ENCODE assay signal across 13 cellular contexts in the genomic region with DNA sequence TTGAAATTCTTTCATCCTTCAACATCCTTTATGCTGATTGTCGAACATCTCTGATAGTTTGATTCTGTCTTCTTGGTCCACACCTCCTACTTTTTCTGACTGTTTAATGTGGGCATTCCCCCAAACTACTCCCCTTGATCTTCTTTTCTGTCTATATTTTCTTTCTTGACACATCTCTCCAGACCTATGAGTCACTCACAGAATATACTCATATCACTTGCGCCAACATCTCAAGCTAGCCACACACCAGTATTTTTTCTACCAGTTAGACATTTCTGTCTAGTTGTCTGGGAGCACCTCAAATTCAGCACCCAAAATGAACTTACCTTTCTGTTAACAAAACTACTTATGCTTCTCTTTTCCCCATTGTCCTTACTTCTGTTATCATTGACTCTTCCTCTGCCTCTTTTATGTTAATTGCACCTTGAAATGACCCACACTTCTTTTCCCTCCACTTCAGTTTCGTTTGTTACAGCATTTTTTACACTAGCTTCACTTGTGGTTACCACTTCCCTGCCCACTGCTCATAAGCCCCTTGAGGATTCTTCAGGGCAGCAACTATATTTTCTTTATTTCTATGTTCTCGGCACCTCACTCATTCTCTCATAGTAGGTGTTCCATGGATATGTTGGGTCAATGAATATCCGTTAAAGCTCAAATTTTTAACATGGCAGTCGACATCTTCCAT. TPM values are rescaled to one million over a fixed set of nuclear protein-coding genes. Genes with fewer than 3 reads are reported as not detected.
DNase-seq lines count a peak whose midpoint lies in the region; ATAC-seq and TF ChIP-seq lines count a peak whose summit lies in the region.
"Had no signal": no experiment of that assay in that cellular context is flagged by ENCODE, and none has a peak within 500 bp of the region (broad histone marks: within the 10 kb centered on the region; RNA-seq: fewer than 3 reads in every experiment).

No MANE protein-coding gene starts in this region.

- in situ Hi-C loops in GM23248 (cut with MboI), result loop anchor here (25.0 kb wide), 1 partner anchor 473 kb away; no protein-coding TSS in a partner anchor

- H3K27ac ChIP-seq in GM23248 (no peak overlapping the region), Karpas-422 (ENCODE audit: low read length) (no peak overlapping the region)
- H3K27ac ChIP-seq: left lung had no signal

- peaks cover 12% of the 10 kb centered on the region; the same call in 1 of the 2 replicates for H3K27me3 ChIP-seq in GM23248 (replicated peaks; ENCODE audit: insufficient read depth)
- H3K27me3 ChIP-seq in Karpas-422 (ENCODE audit: low read length), result no peaks in the 10 kb centered on the region

- H3K4me1 ChIP-seq in GM23248 (ENCODE audit: insufficient read depth) (no peaks in the 10 kb centered on the region), Karpas-422 (ENCODE audit: low read length) (peaks cover 16% of the 10 kb centered on the region)

- ATAC-seq in GM18867 (IDR thresholded peaks at IDR 0.05; ENCODE audit: unreplicated experiment), result peak; percentile 58
- ATAC-seq: esophagus mucosa, left lung, Right ventricle myocardium inferior had no signal

- H3K4me2 ChIP-seq in GM23248 (ENCODE audit: unreplicated experiment) (no peak overlapping the region), Karpas-422 (ENCODE audit: low read depth, low read length, poor library complexity, severe bottlenecking) (peak overlapping the region; percentile 17)

- H3K9ac ChIP-seq in GM23248 (no peak overlapping the region), Karpas-422 (ENCODE audit: low read length) (no peak overlapping the region)

- WGBS in GM23248 (ENCODE audit: low coverage in 1 of 2, low lambda C conversion rate in 2 of 2, missing lambda C conversion rate in 2 of 2), 2 experiments, result 65 to 74% methylated on average over 6 of the region's 6 CpGs

- H3K9me3 ChIP-seq in GM23248 (ENCODE audit: low read depth), result no peaks in the 10 kb centered on the region
- no peaks in the 10 kb centered on the region for H3K9me3 ChIP-seq in Karpas-422 (ENCODE audit: low read length)
- H3K9me3 ChIP-seq: left lung had no signal

- H3K36me3 ChIP-seq in GM23248 (ENCODE audit: low read depth), result no peaks in the 10 kb centered on the region
- no peaks in the 10 kb centered on the region for H3K36me3 ChIP-seq in Karpas-422 (ENCODE audit: insufficient read depth, low read length)
- H3K36me3 ChIP-seq: left lung had no signal

- H2AFZ ChIP-seq in GM23248, result no peak overlapping the region
- H2AFZ ChIP-seq in Karpas-422 (ENCODE audit: low read length), result peak overlapping the region; percentile 41

- TF ChIP-seq CTCF in fibroblast of mammary gland (conservative IDR thresholded peaks at IDR 0.05; ENCODE audit: control insufficient read depth, insufficient read depth, low read depth, low read length), result no peak

- H3K4me3 ChIP-seq in GM23248, result no peak overlapping the region
- H3K4me3 ChIP-seq in Karpas-422 (ENCODE audit: low read length), result no peak overlapping the region
- H3K4me3 ChIP-seq in fibroblast of mammary gland (ENCODE audit: control insufficient read depth, low read depth, low read length), result no peak overlapping the region
- H3K4me3 ChIP-seq: left lung had no signal

- H3F3A ChIP-seq in GM23248 (ENCODE audit: insufficient read depth), result no peaks in the 10 kb centered on the region; the same call in 1 of the 2 replicates

- DNase-seq in GM23248 (peak; percentile 49), Karpas-422 (no peak), fibroblast of mammary gland (ENCODE audit: low read depth) (peak; percentile 42), NCI-H2029 (lab: John Stamatoyannopoulos, UW) (no peak), GM19240 (ENCODE audit: insufficient read length, low spot score) (no peak), NCI-H524 (lab: John Stamatoyannopoulos, UW) (no peak)
- no peak for DNase-seq in stimulated activated naive CD4-positive, alpha-beta T cell treated with Interleukin-2 at 50 U/mL for 16 hours (lab: John Stamatoyannopoulos, UW)
- DNase-seq: activated CD4-positive, alpha-beta T cell treated with anti-CD3 and anti-CD28 coated beads, Interleukin-2, amount 50 U/mL, for 1 hour; left lung; NCI-H2029 treated with DMSO at 0.1 percent for 48 hours had no signal

- H4K20me1 ChIP-seq in GM23248 (ENCODE audit: insufficient read depth) (no peaks in the 10 kb centered on the region), Karpas-422 (ENCODE audit: insufficient read depth, low read depth, low read length) (no peaks in the 10 kb centered on the region)

- H3K9me2 ChIP-seq in GM23248 (ENCODE audit: insufficient read depth) (no peaks in the 10 kb centered on the region), Karpas-422 (replicated peaks; ENCODE audit: insufficient read depth, low read length) (no peaks in the 10 kb centered on the region)

- no peaks in the 10 kb centered on the region for H3K79me2 ChIP-seq in GM23248 (ENCODE audit: insufficient read depth)
- no peaks in the 10 kb centered on the region for H3K79me2 ChIP-seq in Karpas-422 (ENCODE audit: low read length)

RNA-seq across cellular contexts. Expression of a gene that starts 33.5 kb away (rescaled TPM):
- not detected in 2 replicates for total RNA-seq in GM23248 (2014; rRNA removed; shearing (Covaris generic))
- polyA plus RNA-seq in GM23248 (2016; fragmentation: Nextera tagmentation; extraction: Ambion mirVana), result not detected in 2 replicates
- total RNA-seq in Karpas-422 (2014; rRNA removed; shearing (Covaris generic); ENCODE audit: low replicate concordance), result not detected in 2 replicates
- total RNA-seq: esophagus mucosa, Right ventricle myocardium inferior had no signal

RNA-seq across cellular contexts. Expression of a gene that starts 47.3 kb away (rescaled TPM):
- total RNA-seq in GM23248 (2014; rRNA removed; shearing (Covaris generic)), result 0.76 and 5.2 TPM in 2 replicates
- polyA plus RNA-seq in GM23248 (2016; fragmentation: Nextera tagmentation; extraction: Ambion mirVana), result 1.7 and 2.4 TPM in 2 replicates
- total RNA-seq in Karpas-422 (2014; rRNA removed; shearing (Covaris generic); ENCODE audit: low replicate concordance), result 28.3 and 29.3 TPM in 2 replicates

Comparison
In these comparisons a context has a peak if more than half of its experiments do, and no peak if none do; other contexts are left out.
1. DNase-seq: peak in GM23248 (single experiment) and fibroblast of mammary gland (single experiment); none in Karpas-422 (single experiment), NCI-H2029 (single experiment), GM19240 (single experiment), stimulated activated naive CD4-positive, alpha-beta T cell treated with Interleukin-2 at 50 U/mL for 16 hours (single experiment) and NCI-H524 (0 of 2).